ENCODE assay signal across 13 cellular contexts in genomic region chr7:100484636-100485114, GRCh38. TPM values are rescaled to one million over a fixed set of nuclear protein-coding genes. Genes with fewer than 3 reads are reported as not detected.
DNase-seq lines count a peak whose midpoint lies in the region; ATAC-seq and TF ChIP-seq lines count a peak whose summit lies in the region.
"Had no signal": no experiment of that assay in that cellular context is flagged by ENCODE, and none has a peak within 500 bp of the region (broad histone marks: within the 10 kb centered on the region; RNA-seq: fewer than 3 reads in every experiment).

No MANE protein-coding gene starts in this region.

- H3K9me2 ChIP-seq in GM23338 (ENCODE audit: insufficient read depth), result no peaks in the 10 kb centered on the region

- CTCF ChIA-PET in AG04450 (lab: Charles Lee), result interaction anchor here (1.4 kb wide), 1 partner anchor 74 kb away, joined by 3 read pairs; no protein-coding TSS in a partner anchor
- CTCF ChIA-PET in naive thymus-derived CD4-positive, alpha-beta T cell (lab: Charles Lee), result interaction anchor here (1.0 to 1.8 kb wide), 2 partner anchors 35 to 75 kb away, joined by 7 to 8 read pairs; no protein-coding TSS in a partner anchor

- H4K20me1 ChIP-seq in GM23338 (replicated peaks; ENCODE audit: insufficient read depth), result no peaks in the 10 kb centered on the region

- H3K4me3 ChIP-seq in AG04450 (ENCODE audit: low read depth, low read length), result peak overlapping the region; percentile 61; the same call in 1 of the 2 replicates
- peak overlapping the region; percentile 89 for H3K4me3 ChIP-seq in GM23338
- H3K4me3 ChIP-seq in naive thymus-derived CD4-positive, alpha-beta T cell (ENCODE audit: low read length), result no peak overlapping the region

- H3K27me3 Mint-ChIP-seq in GM23338 (ENCODE audit: insufficient read depth, low read depth, poor library complexity), result peaks cover 16% of the 10 kb centered on the region
- H3K27me3 Mint-ChIP-seq in brain, result peaks cover 3% of the 10 kb centered on the region
- H3K27me3 Mint-ChIP-seq in naive thymus-derived CD4-positive, alpha-beta T cell, result peaks cover 0 to 2% (median 0%) of the 10 kb centered on the region in 5 donors
- H3K27me3 Mint-ChIP-seq: activated T-cell treated with anti-CD3 and anti-CD28 coated beads, Interleukin-2, amount 50 U/mL, for 24 hours had no signal

- H3K4me1 Mint-ChIP-seq in GM23338 (peaks cover 30% of the 10 kb centered on the region), brain (peaks cover 65% of the 10 kb centered on the region)
- peaks cover 7 to 32% (median 19%) of the 10 kb centered on the region in 7 donors for H3K4me1 Mint-ChIP-seq in naive thymus-derived CD4-positive, alpha-beta T cell

- peaks cover 21% of the 10 kb centered on the region; the same call in 1 of the 2 replicates for H3K4me1 ChIP-seq in GM23338 (ENCODE audit: insufficient read depth)
- peaks cover 8 to 15% of the 10 kb centered on the region in 2 donors for H3K4me1 ChIP-seq in naive thymus-derived CD4-positive, alpha-beta T cell (ENCODE audit: control insufficient read depth in 2 of 2, insufficient read depth in 2 of 2, low read length in 2 of 2)

- no peaks in the 10 kb centered on the region; the same call in 2 of the 3 replicates for H3K36me3 Mint-ChIP-seq in GM23338 (ENCODE audit: low read depth)
- H3K36me3 Mint-ChIP-seq in brain, result peaks cover 6% of the 10 kb centered on the region
- no peaks in the 10 kb centered on the region for H3K36me3 Mint-ChIP-seq in naive thymus-derived CD4-positive, alpha-beta T cell

- H3K27me3 ChIP-seq in AG04450 (ENCODE audit: control insufficient read depth, insufficient read depth, low read length) (no peaks in the 10 kb centered on the region), GM23338 (ENCODE audit: insufficient read depth) (no peaks in the 10 kb centered on the region)
- no peaks in the 10 kb centered on the region for H3K27me3 ChIP-seq in naive thymus-derived CD4-positive, alpha-beta T cell (ENCODE audit: control insufficient read depth in 2 of 2, insufficient read depth in 2 of 2, low read length in 2 of 2)

- peaks cover 2% of the 10 kb centered on the region; the same call in 1 of the 2 replicates for H3F3A ChIP-seq in GM23338 (replicated peaks; ENCODE audit: low read depth)

- TF ChIP-seq CTCF in AG04450 (IDR thresholded peaks at IDR 0.05; ENCODE audit: low read depth, low read length) (no peak), GM23338 (conservative IDR thresholded peaks at IDR 0.05; ENCODE audit: low read depth in 2 of 2) (no peak), brain (conservative IDR thresholded peaks at IDR 0.05) (no peak)

- DNase-seq in AG04450 (ENCODE audit: low read depth, low spot score) (no peak), GM23338 (ENCODE audit: low spot score) (no peak), DMS 273 (lab: John Stamatoyannopoulos, UW; ENCODE audit: unreplicated experiment) (no peak), activated gamma-delta T cell (lab: John Stamatoyannopoulos, UW) (no peak)
- no peak for DNase-seq in naive thymus-derived CD4-positive, alpha-beta T cell
- DNase-seq in activated CD4-positive, CD25-positive, alpha-beta regulatory T cell treated with anti-CD3 and anti-CD28 coated beads, Interleukin-2, amount 50 U/mL, for 72 hours, result no peak
- DNase-seq: activated T-cell treated with anti-CD3 and anti-CD28 coated beads, Interleukin-2, amount 50 U/mL, for 24 hours; DND-41; effector memory CD4-positive, alpha-beta T cell; right cardiac atrium had no signal

- H3K4me3 Mint-ChIP-seq in GM23338, result peak overlapping the region; percentile 76
- H3K4me3 Mint-ChIP-seq in brain, result peak overlapping the region; percentile 82 to 92 (median 86)
- H3K4me3 Mint-ChIP-seq in naive thymus-derived CD4-positive, alpha-beta T cell, result peak overlapping the region; percentile 7 to 76 (median 58)

- ATAC-seq in GM23338 (no peak), HG02981 (IDR thresholded peaks at IDR 0.05; ENCODE audit: unreplicated experiment) (no peak)
- ATAC-seq in naive thymus-derived CD4-positive, alpha-beta T cell, result no peak

- intact Hi-C loops in naive thymus-derived CD4-positive, alpha-beta T cell (cut with micrococcal nuclease), result no loop called here

- H3K9me3 ChIP-seq in AG04450 (ENCODE audit: control insufficient read depth, insufficient read depth, low read length), result no peaks in the 10 kb centered on the region
- H3K9me3 ChIP-seq in naive thymus-derived CD4-positive, alpha-beta T cell (ENCODE audit: control insufficient read depth in 2 of 3, low read length in 3 of 3), result no peaks in the 10 kb centered on the region

- H3K27ac Mint-ChIP-seq in GM23338 (no peak overlapping the region), brain (peak overlapping the region; percentile 64 to 93 (median 89))
- H3K27ac Mint-ChIP-seq in naive thymus-derived CD4-positive, alpha-beta T cell, result peak overlapping the region in 8 of 9 donors; percentile 17 to 85 (median 60)
- H3K27ac Mint-ChIP-seq: activated T-cell treated with anti-CD3 and anti-CD28 coated beads, Interleukin-2, amount 50 U/mL, for 24 hours had no signal

- H3K27ac ChIP-seq in AG04450 (ENCODE audit: low read depth, low read length) (no peak overlapping the region), GM23338 (ENCODE audit: low read depth) (no peak overlapping the region)
- no peak overlapping the region for H3K27ac ChIP-seq in naive thymus-derived CD4-positive, alpha-beta T cell (ENCODE audit: low read depth, low read length)

- H2AFZ ChIP-seq in GM23338, result no peak overlapping the region

- peak overlapping the region; percentile 91 for H3K4me2 ChIP-seq in GM23338

- H3K36me3 ChIP-seq in GM23338 (ENCODE audit: insufficient read depth), result no peaks in the 10 kb centered on the region
- H3K36me3 ChIP-seq in naive thymus-derived CD4-positive, alpha-beta T cell (ENCODE audit: control insufficient read depth in 2 of 3, insufficient read depth in 3 of 3, low read length in 3 of 3), result no peaks in the 10 kb centered on the region

- H3K9me3 Mint-ChIP-seq in GM23338, result no peaks in the 10 kb centered on the region; the same call in 2 of the 3 replicates
- peaks cover 0 to 10% (median 0%) of the 10 kb centered on the region in 5 experiments for H3K9me3 Mint-ChIP-seq in brain
- H3K9me3 Mint-ChIP-seq in naive thymus-derived CD4-positive, alpha-beta T cell, result peaks cover 0 to 1% (median 0%) of the 10 kb centered on the region in 11 donors
- H3K9me3 Mint-ChIP-seq: activated T-cell treated with anti-CD3 and anti-CD28 coated beads, Interleukin-2, amount 50 U/mL, for 24 hours had no signal

- no peaks in the 10 kb centered on the region for H3K79me2 ChIP-seq in GM23338 (replicated peaks; ENCODE audit: insufficient read depth)

- POLR2A ChIA-PET in AG04450 (lab: Yijun Ruan, JAX), result no interaction called here
- POLR2A ChIA-PET in naive thymus-derived CD4-positive, alpha-beta T cell (lab: Charles Lee), result no interaction called here

RNA-seq across cellular contexts. Expression of gene NYAP1, which starts 0.9 kb away (rescaled TPM):
- polyA plus RNA-seq in AG04450 (2011; rRNA removed) (0.35 and 0.38 TPM in 2 replicates), GM23338 (2016; fragmentation: Nextera tagmentation; extraction: Ambion mirVana) (0.19 and 0.49 TPM in 2 replicates), brain (ENCODE audit: insufficient read depth, low read depth, low replicate concordance) (20.8 TPM)
- 0.14 and 0.17 TPM in 2 replicates for polyA minus RNA-seq in AG04450 (2011; rRNA and poly(A)+ RNA removed)
- 2.3 and 4.9 TPM in 2 replicates for total RNA-seq in GM23338 (2014; rRNA removed; shearing (Covaris generic))
- under 1 TPM; 0.11 to 0.64 (median 0.44) TPM for total RNA-seq in naive thymus-derived CD4-positive, alpha-beta T cell
- polyA plus RNA-seq in naive thymus-derived CD4-positive, alpha-beta T cell, result not detected

RNA-seq across cellular contexts. Expression of gene TSC22D4, which starts 5.7 kb away (rescaled TPM):
- polyA plus RNA-seq in AG04450 (2011; rRNA removed) (10.2 and 11.3 TPM in 2 replicates), GM23338 (2016; fragmentation: Nextera tagmentation; extraction: Ambion mirVana) (14.6 and 16.4 TPM in 2 replicates), brain (ENCODE audit: insufficient read depth, low read depth, low replicate concordance) (383 TPM)
- 9.5 and 10.8 TPM in 2 replicates for polyA minus RNA-seq in AG04450 (2011; rRNA and poly(A)+ RNA removed)
- total RNA-seq in GM23338 (2014; rRNA removed; shearing (Covaris generic)), result 22.6 and 24.9 TPM in 2 replicates
- 100 to 1,000 TPM in 4 of 5 experiments, 10 to 100 TPM in 1; 75.6 to 124 (median 115) TPM for total RNA-seq in naive thymus-derived CD4-positive, alpha-beta T cell
- 10 to 100 TPM; 23.7 to 30.1 TPM for polyA plus RNA-seq in naive thymus-derived CD4-positive, alpha-beta T cell

RNA-seq across cellular contexts. Expression of gene SPACDR, which starts 20.6 kb away (rescaled TPM):
- polyA plus RNA-seq in AG04450 (2011; rRNA removed) (0.76 and 1.3 TPM in 2 replicates), GM23338 (2016; fragmentation: Nextera tagmentation; extraction: Ambion mirVana) (0.42 TPM in 1 of 2 replicates, not detected in the other), brain (ENCODE audit: insufficient read depth, low read depth, low replicate concordance) (1.6 TPM)
- polyA minus RNA-seq in AG04450 (2011; rRNA and poly(A)+ RNA removed), result 0.32 and 0.43 TPM in 2 replicates
- 0.52 TPM in 1 of 2 replicates, not detected in the other for total RNA-seq in GM23338 (2014; rRNA removed; shearing (Covaris generic))
- 1 to 10 TPM; 1.6 to 7.8 (median 2.2) TPM for total RNA-seq in naive thymus-derived CD4-positive, alpha-beta T cell
- polyA plus RNA-seq in naive thymus-derived CD4-positive, alpha-beta T cell, result under 1 TPM in 1 of 2 donors, not detected in 1; 0.85 TPM
- total RNA-seq: SK-MEL-5 had no signal

RNA-seq across cellular contexts. Expression of gene PPP1R35, which starts 48.4 kb away (rescaled TPM):
- polyA plus RNA-seq in AG04450 (2011; rRNA removed) (7.5 and 11.8 TPM in 2 replicates), GM23338 (2016; fragmentation: Nextera tagmentation; extraction: Ambion mirVana) (89.3 and 106 TPM in 2 replicates), brain (ENCODE audit: insufficient read depth, low read depth, low replicate concordance) (34.4 TPM)
- 6.5 and 8.6 TPM in 2 replicates for polyA minus RNA-seq in AG04450 (2011; rRNA and poly(A)+ RNA removed)
- total RNA-seq in GM23338 (2014; rRNA removed; shearing (Covaris generic)), result 47.8 and 58.9 TPM in 2 replicates
- total RNA-seq in naive thymus-derived CD4-positive, alpha-beta T cell, result 10 to 100 TPM; 33.5 to 80.0 (median 65.7) TPM
- polyA plus RNA-seq in naive thymus-derived CD4-positive, alpha-beta T cell, result 10 to 100 TPM; 25.1 to 52.7 TPM

RNA-seq across cellular contexts. Expression of gene AGFG2, which starts 54.3 kb away (rescaled TPM):
- polyA plus RNA-seq in AG04450 (2011; rRNA removed) (5.7 and 6.4 TPM in 2 replicates), GM23338 (2016; fragmentation: Nextera tagmentation; extraction: Ambion mirVana) (2.2 and 2.3 TPM in 2 replicates), brain (ENCODE audit: insufficient read depth, low read depth, low replicate concordance) (44.8 TPM)
- 5.0 and 6.1 TPM in 2 replicates for polyA minus RNA-seq in AG04450 (2011; rRNA and poly(A)+ RNA removed)
- total RNA-seq in GM23338 (2014; rRNA removed; shearing (Covaris generic)), result 2.4 and 8.9 TPM in 2 replicates
- total RNA-seq in naive thymus-derived CD4-positive, alpha-beta T cell, result 10 to 100 TPM; 15.8 to 42.4 (median 23.3) TPM
- polyA plus RNA-seq in naive thymus-derived CD4-positive, alpha-beta T cell, result 1 to 10 TPM; 5.7 to 9.8 TPM

Comparison
In these comparisons a context has a peak if more than half of its experiments do, and no peak if none do; other contexts are left out.
1. RNA of gene NYAP1, which starts 0.9 kb away (polyA plus RNA-seq): 20.8 TPM in brain (single experiment); 0.35 to 0.38 TPM in AG04450, 0.19 to 0.49 TPM in GM23338 and not detected in naive thymus-derived CD4-positive, alpha-beta T cell; every median in the first group is over 10 times any median in the second.
2. RNA of gene TSC22D4, which starts 5.7 kb away (polyA plus RNA-seq): 383 TPM in brain (single experiment); 23.7 to 30.1 TPM in naive thymus-derived CD4-positive, alpha-beta T cell, 14.6 to 16.4 TPM in GM23338 and 10.2 to 11.3 TPM in AG04450; every median in the first group is over 10 times any median in the second.
3. Peak in every context shown above with its lines, with median percentiles within 50 percentile points of each other: H3K4me3 Mint-ChIP-seq.